27 cellular contexts compared by ENCODE assay signal in genomic region chr7:141203177-141203576, GRCh38.
"Had no signal": no experiment of that assay in that cellular context is flagged by ENCODE, and none has a peak within 500 bp of the region (broad histone marks: within the 10 kb centered on the region; RNA-seq: fewer than 3 reads in every experiment).

No MANE protein-coding gene starts in this region.

- H3K4me3 ChIP-seq: ascending aorta, coronary artery, dorsolateral prefrontal cortex, heart left ventricle had no signal

- H3K4me1 ChIP-seq: ascending aorta, heart left ventricle had no signal

- FAIRE-seq: bronchial epithelial cell, frontal cortex had no signal

- H3K27me3 ChIP-seq: ascending aorta, brain microvascular endothelial cell, dorsolateral prefrontal cortex had no signal

- H3K36me3 ChIP-seq: ascending aorta, brain microvascular endothelial cell, heart left ventricle had no signal

- H3K27ac ChIP-seq: ascending aorta, brain microvascular endothelial cell, coronary artery, heart left ventricle had no signal

- H3K9me3 ChIP-seq: ascending aorta, heart left ventricle had no signal

- DNase-seq: activated CD4-positive, alpha-beta memory T cell treated with anti-CD3 and anti-CD28 coated beads for 36 hours; activated CD4-positive, alpha-beta T cell treated with anti-CD3 and anti-CD28 coated beads for 36 hours; activated CD4-positive, alpha-beta T cell treated with anti-CD3 and anti-CD28 coated beads, Interleukin-2, amount 10 ng/mL, durations not matched to agents 24 days and 14 days; activated CD4-positive, CD25-positive, alpha-beta regulatory T cell; activated CD4-positive, CD25-positive, alpha-beta regulatory T cell treated with anti-CD3 and anti-CD28 coated beads, Interleukin-2, amount 50 U/mL, for 72 hours; activated CD8-positive, alpha-beta memory T cell treated with anti-CD3 and anti-CD28 coated beads, Interleukin-2, amount 10 ng/mL, durations not matched to agents 7 days and 5 days; activated CD8-positive, alpha-beta memory T cell treated with anti-CD3 and anti-CD28 coated beads, Interleukin-2, amount 50 U/mL, for 4 hours; activated CD8-positive, alpha-beta T cell treated with anti-CD3 and anti-CD28 coated beads, Interleukin-2, amount 10 ng/mL, durations not matched to agents 7 days and 5 days; activated effector memory CD4-positive, alpha-beta T cell treated with anti-CD3 and anti-CD28 coated beads, Interleukin-2, amount 50 U/mL, for 16 hours; activated naive CD4-positive, alpha-beta T cell treated with anti-CD3 and anti-CD28 coated beads, Interleukin-2, amount 10 ng/mL, durations not matched to agents 7 days and 5 days; activated naive CD8-positive, alpha-beta T cell treated with anti-CD3 and anti-CD28 coated beads, Interleukin-2, amount 10 ng/mL, durations not matched to agents 7 days and 5 days; activated T-cell treated with anti-CD3 and anti-CD28 coated beads, Interleukin-2, amount 50 U/mL, for 1 hour; activated T-cell treated with anti-CD3 and anti-CD28 coated beads, Interleukin-2, amount 50 U/mL, for 48 hours; brain microvascular endothelial cell; effector memory CD4-positive, alpha-beta T cell; endodermal cell; foreskin fibroblast; heart left ventricle; T-helper 17 cell; T1000 had no signal

- ATAC-seq: activated CD4-positive, alpha-beta T cell treated with anti-CD3 and anti-CD28 coated beads for 36 hours; activated CD8-positive, alpha-beta memory T cell treated with anti-CD3 and anti-CD28 coated beads, Interleukin-2, amount 10 ng/mL, durations not matched to agents 7 days and 5 days; activated CD8-positive, alpha-beta T cell treated with anti-CD3 and anti-CD28 coated beads, Interleukin-2, amount 10 ng/mL, durations not matched to agents 7 days and 5 days; activated naive CD4-positive, alpha-beta T cell treated with anti-CD3 and anti-CD28 coated beads, Interleukin-2, amount 50 U/mL, for 72 hours; esophagus mucosa; heart left ventricle; T-helper 17 cell had no signal
